8 cellular contexts compared by ENCODE assay signal in the genomic region with DNA sequence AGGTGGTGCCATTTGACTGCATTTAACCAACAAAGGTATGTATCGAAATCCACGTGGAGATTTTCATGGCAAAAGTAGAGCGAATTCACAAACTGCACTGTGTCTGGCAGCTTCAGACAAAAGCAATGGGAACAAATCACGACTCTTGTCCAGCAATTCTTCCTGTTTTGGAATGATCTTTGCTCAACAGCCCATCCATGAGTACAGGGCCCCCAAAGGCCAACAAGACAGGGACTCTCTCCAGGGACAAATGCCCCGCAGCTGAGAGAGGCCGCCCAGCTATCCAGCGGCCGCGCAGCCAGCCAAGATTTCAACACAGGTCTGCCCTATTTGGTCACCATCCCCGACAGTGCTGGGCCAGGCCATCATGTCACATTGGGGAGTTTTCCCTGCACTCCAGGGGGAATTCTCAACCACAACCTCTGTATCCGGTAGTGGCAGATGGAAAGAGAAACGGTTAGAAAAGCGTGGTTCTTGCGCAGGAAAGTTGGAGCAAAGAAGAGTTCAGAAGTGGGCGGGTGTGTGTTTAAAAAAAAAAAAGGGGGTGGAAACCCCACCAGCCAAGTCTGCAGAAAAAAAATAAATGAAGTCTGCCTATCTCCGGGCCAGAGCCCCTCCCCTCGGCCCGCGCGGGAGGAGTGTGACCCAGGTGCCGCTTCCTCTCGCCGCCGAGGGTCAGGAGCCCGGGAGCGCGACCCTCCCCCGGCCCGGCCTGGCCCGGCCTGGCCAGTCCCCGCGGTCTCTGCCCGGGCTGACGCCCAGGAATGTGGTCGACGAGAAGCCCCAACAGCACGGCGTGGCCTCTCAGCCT. TPM values are rescaled to one million over a fixed set of nuclear protein-coding genes. Genes with fewer than 3 reads are reported as not detected.
DNase-seq lines count a peak whose midpoint lies in the region; ATAC-seq and TF ChIP-seq lines count a peak whose summit lies in the region.

A gene with protein sequence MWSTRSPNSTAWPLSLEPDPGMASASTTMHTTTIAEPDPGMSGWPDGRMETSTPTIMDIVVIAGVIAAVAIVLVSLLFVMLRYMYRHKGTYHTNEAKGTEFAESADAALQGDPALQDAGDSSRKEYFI (plus strand): TSS at position 659 of the 811 bp plus-strand sequence. CDS start 106 bp downstream, at position 765.

- H3K4me1 ChIP-seq in HUES48 (ENCODE audit: control insufficient read depth, insufficient read depth, low read length) (peaks cover 38% of the 10 kb centered on the region), muscle layer of duodenum (ENCODE audit: control insufficient read depth in 1 of 2, insufficient read depth in 2 of 2, low read length in 2 of 2) (peaks cover 18 to 37% of the 10 kb centered on the region in 2 donors)

- ATAC-seq in GM21515 (IDR thresholded peaks at IDR 0.05; ENCODE audit: unreplicated experiment) = peak; percentile 38
- ATAC-seq in esophagus mucosa = peak; percentile 14
- no peak for ATAC-seq in SK-N-SH treated with all-trans-retinoic acid at 6 μM for 48 hours

- no peak for TF ChIP-seq CTCF in type B pancreatic cell (conservative IDR thresholded peaks at IDR 0.05)

- H3K9me3 ChIP-seq in HUES48 (ENCODE audit: control insufficient read depth, insufficient read depth, low read length) (no peaks in the 10 kb centered on the region), muscle layer of duodenum (ENCODE audit: control insufficient read depth in 1 of 2, low read length in 2 of 2) (no peaks in the 10 kb centered on the region)

- H3K36me3 ChIP-seq in HUES48 (ENCODE audit: control insufficient read depth, insufficient read depth, low read length) = no peaks in the 10 kb centered on the region
- H3K36me3 ChIP-seq in muscle layer of duodenum (ENCODE audit: control insufficient read depth in 1 of 2, insufficient read depth in 2 of 2, low read length in 2 of 2) = no peaks in the 10 kb centered on the region

- peak within 1 kb of the TSS; percentile 63 for H3K4me3 ChIP-seq in HUES48 (ENCODE audit: low read depth, low read length)
- peak within 1 kb of the TSS; percentile 79 to 84 for H3K4me3 ChIP-seq in muscle layer of duodenum (ENCODE audit: low read depth in 1 of 2, low read length in 2 of 2)

- peaks cover 9% of the 10 kb centered on the region for H3K27me3 Mint-ChIP-seq in type B pancreatic cell

- H3K4me3 Mint-ChIP-seq in type B pancreatic cell = peak within 1 kb of the TSS; percentile 94

- peak within 1 kb of the TSS; percentile 62 for H3K9ac ChIP-seq in HUES48 (ENCODE audit: low read depth, low read length)

- peaks cover 22% of the 10 kb centered on the region for H3K27me3 ChIP-seq in HUES48 (ENCODE audit: control insufficient read depth, insufficient read depth, low read length)
- H3K27me3 ChIP-seq in muscle layer of duodenum (ENCODE audit: low read depth, low read length) = no peaks in the 10 kb centered on the region

- H3K9me3 Mint-ChIP-seq in type B pancreatic cell = no peaks in the 10 kb centered on the region

- H3K36me3 Mint-ChIP-seq in type B pancreatic cell = peaks cover under 1% of the 10 kb centered on the region

- H3K27ac ChIP-seq in HUES48 (ENCODE audit: low read depth, low read length) = peak within 1 kb of the TSS; percentile 74
- peak within 1 kb of the TSS; percentile 97 for H3K27ac ChIP-seq in muscle layer of duodenum (ENCODE audit: low read length)

- peak within 1 kb of the TSS; percentile 80 for H3K27ac Mint-ChIP-seq in type B pancreatic cell

- H3K4me1 Mint-ChIP-seq in type B pancreatic cell (ENCODE audit: unreplicated experiment) = peaks cover 43% of the 10 kb centered on the region

- peak; percentile 56 for DNase-seq in Daoy (ENCODE audit: low read depth)
- DNase-seq in activated CD8-positive, alpha-beta memory T cell treated with anti-CD3 and anti-CD28 coated beads, Interleukin-2, amount 50 U/mL, for 4 hours = peak; percentile 54
- peak; percentile 58 for DNase-seq in type B pancreatic cell (ENCODE audit: extremely low spot score, unreplicated experiment)

TF ChIP-seq in SK-N-SH treated with all-trans-retinoic acid at 6 μM for 48 hours, 23 proteins besides CTCF, POLR2A, EP300 and RAD21:
- no peak for TF ChIP-seq OSR1 (CRISPR knock-in tag; IDR thresholded peaks at IDR 0.05)

RNA-seq across cellular contexts. Expression of the gene that starts here (rescaled TPM):
- total RNA-seq in Daoy (2014; rRNA removed; shearing (Covaris generic)) = 23.6 and 33.4 TPM in 2 replicates
- total RNA-seq in esophagus mucosa (4.9 TPM), type B pancreatic cell (ENCODE audit: low replicate concordance) (13.3 and 45.5 TPM in 2 replicates)
